Comparison of ENCODE assay signal across 34 cellular contexts in genomic region chr2:19644763-19645162, GRCh38.
"Had no signal": no experiment of that assay in that cellular context is flagged by ENCODE, and none has a peak within 500 bp of the region (broad histone marks: within the 10 kb centered on the region; RNA-seq: fewer than 3 reads in every experiment).

No MANE protein-coding gene starts in this region.

- H3K9me3 ChIP-seq: MG63 had no signal

- H3K4me3 ChIP-seq: MG63 had no signal

- DNase-seq: Karpas-422, Kasumi-1, MG63, MM.1S, MV-4-11, NCI-H1048, NCI-H1092, NCI-H1092 treated with DMSO at 0.1 percent for 48 hours, NCI-H1105, NCI-H1105 treated with DMSO at 0.1 percent for 48 hours, NCI-H1417, NCI-H1417 treated with DMSO at 0.1 percent for 48 hours, NCI-H1436, NCI-H1436 treated with DMSO at 0.1 percent for 48 hours, NCI-H146, NCI-H1694, NCI-H1694 treated with DMSO at 0.1 percent for 48 hours, NCI-H187, NCI-H187 treated with DMSO at 0.1 percent for 48 hours, NCI-H1930, NCI-H2029, NCI-H2029 treated with DMSO at 0.1 percent for 48 hours, NCI-H2081, NCI-H2081 treated with DMSO at 0.1 percent for 48 hours, NCI-H2107, NCI-H2171, NCI-H2171 treated with DMSO at 0.1 percent for 48 hours, NCI-H2227 treated with DMSO at 0.1 percent for 48 hours, NCI-H226, NCI-H345, NCI-H446, NCI-H446 treated with DMSO at 0.1 percent for 48 hours, NCI-H510A had no signal

- H3K27ac ChIP-seq: KMS-11 had no signal

- H3K4me2 ChIP-seq: KMS-11 had no signal

- H3K27me3 ChIP-seq: MG63 had no signal

- H3K9ac ChIP-seq: KMS-11 had no signal

- H3K36me3 ChIP-seq: MG63 had no signal
